ENCODE assay signal across 28 cellular contexts in the genomic region with DNA sequence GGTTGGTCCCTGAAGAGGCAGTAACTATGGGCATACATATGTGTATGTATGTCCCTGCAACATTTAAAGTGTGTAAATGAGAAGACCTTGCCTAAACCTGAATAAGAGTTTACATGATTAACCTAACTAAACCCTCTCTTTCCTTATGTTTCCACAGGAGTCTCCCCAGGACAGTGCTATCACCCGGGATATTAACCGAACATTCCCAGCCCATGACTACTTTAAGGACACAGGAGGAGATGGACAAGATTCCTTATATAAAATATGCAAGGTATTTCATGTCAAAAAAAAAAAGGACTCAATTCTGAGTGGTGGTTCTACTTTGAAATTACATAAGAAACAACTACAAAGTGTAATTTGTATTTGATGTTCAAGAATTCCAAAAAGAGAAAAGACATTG. TPM values are rescaled to one million over a fixed set of nuclear protein-coding genes. Genes with fewer than 3 reads are reported as not detected.
DNase-seq lines count a peak whose midpoint lies in the region; ATAC-seq, FAIRE-seq and TF ChIP-seq lines count a peak whose summit lies in the region.
"Had no signal": no experiment of that assay in that cellular context is flagged by ENCODE, and none has a peak within 500 bp of the region (broad histone marks: within the 10 kb centered on the region; RNA-seq: fewer than 3 reads in every experiment).

No MANE protein-coding gene starts in this region.

- H3K18ac ChIP-seq in IMR-90 (ENCODE audit: low read depth, low read length) (peak overlapping the region; percentile 42), mesenchymal stem cell (ENCODE audit: low read depth in 1 of 2, low read length in 2 of 2) (no peak overlapping the region)

- WGBS in IMR-90 (ENCODE audit: extremely low coverage in 2 of 2, insufficient read length in 1 of 2), 2 experiments: no CpG with 5 or more reads among the region's 2 CpGs
- WGBS in mesenchymal stem cell: no CpG with 5 or more reads among the region's 2 CpGs

- H2BK5ac ChIP-seq in IMR-90 (ENCODE audit: low read depth, low read length, poor library complexity, severe bottlenecking): no peak overlapping the region
- no peak overlapping the region for H2BK5ac ChIP-seq in mesenchymal stem cell (ENCODE audit: low read depth, low read length, poor library complexity, severe bottlenecking)

- H3K9me3 Mint-ChIP-seq in astrocyte (ENCODE audit: unreplicated experiment): no peaks in the 10 kb centered on the region
- peaks cover 7% of the 10 kb centered on the region for H3K9me3 Mint-ChIP-seq in MCF 10A (ENCODE audit: unreplicated experiment)
- H3K9me3 Mint-ChIP-seq: CD14-positive monocyte; CD8-positive, alpha-beta memory T cell; IgD-negative memory B cell had no signal

- H3K36me3 ChIP-seq in IMR-90 (ENCODE audit: control insufficient read depth, insufficient read depth, low read length) (peaks cover 14% of the 10 kb centered on the region), astrocyte (ENCODE audit: insufficient read depth, low read length) (peaks cover 9% of the 10 kb centered on the region), mesenchymal stem cell (ENCODE audit: control insufficient read depth in 1 of 2, insufficient read depth in 2 of 2, low read depth in 1 of 2, low read length in 2 of 2) (peaks cover 2 to 52% of the 10 kb centered on the region in 2 experiments), tibial artery (peaks cover 12 to 31% (median 21%) of the 10 kb centered on the region in 3 donors)

- H3K23ac ChIP-seq in IMR-90 (ENCODE audit: low read depth, low read length) (peak overlapping the region; percentile 84; the same call in 1 of the 2 replicates), mesenchymal stem cell (ENCODE audit: low read length in 2 of 2) (no peak overlapping the region)

- H3K9ac ChIP-seq in IMR-90 (ENCODE audit: low read depth, low read length): no peak overlapping the region
- no peak overlapping the region for H3K9ac ChIP-seq in astrocyte (ENCODE audit: low read length)
- no peak overlapping the region for H3K9ac ChIP-seq in mesenchymal stem cell (ENCODE audit: low read length)
- H3K9ac ChIP-seq: KMS-11 had no signal

- H2AK5ac ChIP-seq in IMR-90 (ENCODE audit: low read depth, low read length) (0 out of 2 replicates have a peak overlapping the region, but pooled peaks have one; percentile 13), mesenchymal stem cell (ENCODE audit: low read length, severe bottlenecking) (no peak overlapping the region)

- CTCF ChIA-PET in IMR-90 (lab: Yijun Ruan, JAX) (no interaction called here), MCF 10A (lab: Yijun Ruan, JAX) (no interaction called here)

- H4K8ac ChIP-seq in IMR-90 (ENCODE audit: low read depth in 2 of 2, low read length in 2 of 2): peak overlapping the region; percentile 24 to 31; a peak in 1 of 4 replicates
- no peak overlapping the region for H4K8ac ChIP-seq in mesenchymal stem cell (ENCODE audit: low read length)

- ATAC-seq in IMR-90 (ENCODE audit: low read depth) (no peak), HG03175 (IDR thresholded peaks at IDR 0.05; ENCODE audit: unreplicated experiment) (no peak)
- ATAC-seq: HCT116 had no signal

- H3K27ac Mint-ChIP-seq in astrocyte (ENCODE audit: unreplicated experiment) (peak overlapping the region; percentile 23), MCF 10A (ENCODE audit: low read depth, unreplicated experiment) (no peak overlapping the region)
- H3K27ac Mint-ChIP-seq: CD14-positive monocyte, IgD-negative memory B cell had no signal

- H3K79me1 ChIP-seq in IMR-90 (ENCODE audit: low read depth in 1 of 2, low read length in 2 of 2) (peaks cover 2 to 20% of the 10 kb centered on the region in 2 experiments; a peak in 2 of 4 replicates), mesenchymal stem cell (replicated peaks; ENCODE audit: low read length, poor library complexity, severe bottlenecking) (peaks cover 11% of the 10 kb centered on the region)

- intact Hi-C loops in IMR-90 (cut with micrococcal nuclease): no loop called here
- intact Hi-C loops in tibial artery (cut with DNase I; ENCODE audit: low total_unique reads): no loop called here
- intact Hi-C loops in MCF 10A (cut with micrococcal nuclease): no loop called here

- H3K4me2 ChIP-seq in IMR-90 (ENCODE audit: low read depth, low read length): no peak overlapping the region
- peak overlapping the region; percentile 44 for H3K4me2 ChIP-seq in astrocyte (ENCODE audit: low read length)
- no peak overlapping the region for H3K4me2 ChIP-seq in mesenchymal stem cell (ENCODE audit: low read length, poor library complexity, severe bottlenecking)
- H3K4me2 ChIP-seq: KMS-11 had no signal

- H2BK12ac ChIP-seq in mesenchymal stem cell (ENCODE audit: low read length in 2 of 2): no peak overlapping the region

- peak overlapping the region; percentile 78 for H2BK120ac ChIP-seq in IMR-90 (ENCODE audit: low read depth, low read length)
- H2BK120ac ChIP-seq in mesenchymal stem cell (ENCODE audit: low read depth, low read length): no peak overlapping the region

- H3K9me3 ChIP-seq in IMR-90 (ENCODE audit: control insufficient read depth, insufficient read depth, low read length): no peaks in the 10 kb centered on the region
- no peaks in the 10 kb centered on the region for H3K9me3 ChIP-seq in astrocyte (ENCODE audit: insufficient read depth, low read depth, low read length)
- H3K9me3 ChIP-seq in mesenchymal stem cell (ENCODE audit: control insufficient read depth, low read length): no peaks in the 10 kb centered on the region
- no peaks in the 10 kb centered on the region for H3K9me3 ChIP-seq in tibial artery
- H3K9me3 ChIP-seq: BE2C, SJCRH30 had no signal

- H4K91ac ChIP-seq in IMR-90 (ENCODE audit: insufficient read depth, low read depth, low read length) (peak overlapping the region; percentile 59; the same call in 1 of the 2 replicates), mesenchymal stem cell (ENCODE audit: low read length) (no peak overlapping the region)

- peak overlapping the region; percentile 35; the same call in 1 of the 2 replicates for H3K56ac ChIP-seq in IMR-90 (ENCODE audit: extremely low read depth, insufficient read depth, low read length)

- H3K27ac ChIP-seq in IMR-90 (ENCODE audit: insufficient read depth, low read length) (no peak overlapping the region), astrocyte (ENCODE audit: low read depth, low read length) (no peak overlapping the region), mesenchymal stem cell (ENCODE audit: low read length, poor library complexity, severe bottlenecking) (peak overlapping the region; percentile 47), tibial artery (peak overlapping the region; percentile 72 to 82)
- H3K27ac ChIP-seq: KMS-11, SJCRH30 had no signal

- BruUV-seq in IMR-90 (replicated peaks; lab: Mats Ljungman, UMichigan) (no TSS peak), MCF 10A (replicated peaks; lab: Mats Ljungman, UMichigan) (no TSS peak)

- H2BK20ac ChIP-seq in IMR-90 (ENCODE audit: low read depth, low read length): peak overlapping the region; percentile 79

- H3K4me1 ChIP-seq in IMR-90 (ENCODE audit: control insufficient read depth, insufficient read depth, low read length) (peaks cover 19% of the 10 kb centered on the region), astrocyte (ENCODE audit: insufficient read depth, low read length) (peaks cover 25% of the 10 kb centered on the region), mesenchymal stem cell (ENCODE audit: control insufficient read depth, insufficient read depth, low read depth, low read length) (peaks cover 6% of the 10 kb centered on the region), tibial artery (peaks cover 0 to 98% (median 33%) of the 10 kb centered on the region in 4 donors)
- H3K4me1 ChIP-seq: BE2C had no signal

- H3K27me3 ChIP-seq in IMR-90 (ENCODE audit: control insufficient read depth, insufficient read depth, low read length) (no peaks in the 10 kb centered on the region), astrocyte (ENCODE audit: insufficient read depth, low read length) (no peaks in the 10 kb centered on the region), mesenchymal stem cell (ENCODE audit: control insufficient read depth in 1 of 2, insufficient read depth in 1 of 2, low read length in 2 of 2) (no peaks in the 10 kb centered on the region), tibial artery (no peaks in the 10 kb centered on the region)
- H3K27me3 ChIP-seq: BE2C, SJCRH30 had no signal

- H3K9me1 ChIP-seq in IMR-90 (ENCODE audit: insufficient read depth, low read length): peaks cover 14% of the 10 kb centered on the region

- no peak overlapping the region for H3K4me3 ChIP-seq in IMR-90 (ENCODE audit: insufficient read depth, low read depth, low read length)
- H3K4me3 ChIP-seq in astrocyte (ENCODE audit: insufficient read depth, low read depth, low read length): no peak overlapping the region
- no peak overlapping the region for H3K4me3 ChIP-seq in mesenchymal stem cell (ENCODE audit: insufficient read depth in 1 of 2, low read depth in 1 of 2, low read length in 2 of 2)
- H3K4me3 ChIP-seq in tibial artery: no peak overlapping the region
- H3K4me3 ChIP-seq: SJCRH30 had no signal

- FAIRE-seq in astrocyte (lab: Jason Lieb, UNC): peak; percentile 56
- FAIRE-seq: GM12892, GM18507, RCC 7860 had no signal

- dilution Hi-C loops in IMR-90 (cut with HindIII; ENCODE audit: low sequenced_read_pairs, unreplicated experiment): no loop called here

- peak overlapping the region; percentile 22; the same call in 1 of the 2 replicates for H3K14ac ChIP-seq in IMR-90 (replicated peaks; ENCODE audit: low read depth, low read length)
- H3K14ac ChIP-seq in mesenchymal stem cell (ENCODE audit: low read length in 2 of 2): no peak overlapping the region

- H3K4me1 Mint-ChIP-seq in astrocyte (ENCODE audit: low read depth, unreplicated experiment): peaks cover 18% of the 10 kb centered on the region
- H3K4me1 Mint-ChIP-seq in MCF 10A (ENCODE audit: insufficient read depth, unreplicated experiment): peaks cover 37% of the 10 kb centered on the region
- H3K4me1 Mint-ChIP-seq: CD14-positive monocyte; CD8-positive, alpha-beta memory T cell had no signal

- no peaks in the 10 kb centered on the region for H3K79me2 ChIP-seq in astrocyte (ENCODE audit: insufficient read depth, low read length)

- H3K36me3 Mint-ChIP-seq in astrocyte (ENCODE audit: low read depth, unreplicated experiment): peaks cover 5% of the 10 kb centered on the region
- H3K36me3 Mint-ChIP-seq in MCF 10A (ENCODE audit: insufficient read depth, unreplicated experiment): peaks cover 38% of the 10 kb centered on the region

- H4K20me1 ChIP-seq in IMR-90 (ENCODE audit: insufficient read depth, low read length) (peaks cover 7% of the 10 kb centered on the region; the same call in 1 of the 2 replicates), astrocyte (ENCODE audit: insufficient read depth, low read length) (no peaks in the 10 kb centered on the region)

- 0 out of 3 replicates have a peak overlapping the region, but pooled peaks have one; percentile 54 for H2BK15ac ChIP-seq in IMR-90 (ENCODE audit: low read depth, low read length)
- H2BK15ac ChIP-seq in mesenchymal stem cell (ENCODE audit: low read depth, poor library complexity, severe bottlenecking): no peak overlapping the region

- TF ChIP-seq CTCF in IMR-90 (conservative IDR thresholded peaks at IDR 0.05; ENCODE audit: low read depth, low read length) (no peak), astrocyte (IDR thresholded peaks at IDR 0.05; ENCODE audit: insufficient read depth, low read depth, low read length) (no peak), tibial artery (IDR thresholded peaks at IDR 0.05) (no peak), MCF 10A (IDR thresholded peaks at IDR 0.05; ENCODE audit: unreplicated experiment) (no peak)

- in situ Hi-C loops in IMR-90 (cut with MboI; ENCODE audit: low sequenced_read_pairs): no loop called here

- H3K4ac ChIP-seq in IMR-90 (ENCODE audit: low read depth, low read length): peak overlapping the region; percentile 71; the same call in 1 of the 2 replicates
- no peak overlapping the region for H3K4ac ChIP-seq in mesenchymal stem cell (ENCODE audit: low read depth in 1 of 2, low read length in 2 of 2)

- DNase-seq in IMR-90: no peak
- peak; percentile 47 for DNase-seq in astrocyte (ENCODE audit: low read depth)
- no peak for DNase-seq in mesenchymal stem cell
- no peak for DNase-seq in tibial artery
- DNase-seq in MCF 10A (ENCODE audit: unreplicated experiment): no peak
- DNase-seq in NCI-H526 (lab: John Stamatoyannopoulos, UW): no peak
- no peak for DNase-seq in activated CD4-positive, alpha-beta T cell treated with anti-CD3 and anti-CD28 coated beads, Interleukin-2, amount 50 U/mL, for 48 hours
- DNase-seq: BE2C; CD8-positive, alpha-beta memory T cell; DMS 273 treated with DMSO at 0.1 percent for 48 hours; DMS79; GOT3; NCI-H1048; NCI-H1417; NCI-H187; NCI-H2081 treated with DMSO at 0.1 percent for 48 hours; NCI-H2171 treated with DMSO at 0.1 percent for 48 hours; NCI-H774; SJCRH30 had no signal

- H2AFZ ChIP-seq in IMR-90 (replicated peaks; ENCODE audit: low read length, poor library complexity) (no peak overlapping the region), astrocyte (ENCODE audit: low read depth, low read length) (no peak overlapping the region), mesenchymal stem cell (ENCODE audit: low read depth, low read length) (no peak overlapping the region)

- H2AK9ac ChIP-seq in IMR-90 (replicated peaks; ENCODE audit: low read depth, low read length, poor library complexity): no peak overlapping the region

- POLR2A ChIA-PET in IMR-90 (lab: Charles Lee; ENCODE audit: unreplicated experiment): no interaction called here
- POLR2A ChIA-PET in MCF 10A (lab: Yijun Ruan, JAX): interaction anchor here (1.0 kb wide), 1 partner anchor 161 kb away, joined by 3 read pairs; no protein-coding TSS in a partner anchor

- H4K5ac ChIP-seq in IMR-90 (ENCODE audit: low read depth, low read length): peak overlapping the region; percentile 53; the same call in 1 of the 2 replicates

- TF ChIP-seq POLR2A in IMR-90 (IDR thresholded peaks at IDR 0.05; ENCODE audit: low read depth, low read length): no peak

- H3K4me3 Mint-ChIP-seq in astrocyte (ENCODE audit: unreplicated experiment): peak overlapping the region; percentile 30
- H3K4me3 Mint-ChIP-seq in MCF 10A (ENCODE audit: unreplicated experiment): no peak overlapping the region
- H3K4me3 Mint-ChIP-seq: CD14-positive monocyte; CD8-positive, alpha-beta memory T cell; IgD-negative memory B cell had no signal

- H3K27me3 Mint-ChIP-seq in astrocyte (ENCODE audit: low read depth, unreplicated experiment) (no peaks in the 10 kb centered on the region), MCF 10A (ENCODE audit: insufficient read depth, unreplicated experiment) (no peaks in the 10 kb centered on the region)
- H3K27me3 Mint-ChIP-seq: CD8-positive, alpha-beta memory T cell; IgD-negative memory B cell had no signal

- no peak for TF ChIP-seq RAD21 in IMR-90 (IDR thresholded peaks at IDR 0.05; ENCODE audit: low read length)

RNA-seq across cellular contexts. Expression of gene GPR21, which starts 31.7 kb away (rescaled TPM):
- total RNA-seq in IMR-90 (2012; rRNA removed): 0.28 and 0.90 TPM in 2 replicates
- polyA plus RNA-seq in IMR-90 (2012; rRNA removed): not detected in 2 replicates
- 0.11 TPM in 1 of 2 replicates, not detected in the other for polyA plus RNA-seq in IMR-90 (2012; cell fraction: cytosol; rRNA removed)
- 0.22 and 0.58 TPM in 2 replicates for polyA plus RNA-seq in IMR-90 (2012; cell fraction: nucleus; rRNA removed; ENCODE audit: low replicate concordance)
- total RNA-seq in astrocyte: 0.67 and 1.6 TPM in 2 replicates
- not detected for polyA plus RNA-seq in mesenchymal stem cell (2013, experiment 1 of 2)
- not detected for polyA plus RNA-seq in mesenchymal stem cell (2013, experiment 2 of 2)
- total RNA-seq in MCF 10A (2022): 0.37 TPM in 1 of 2 replicates, not detected in the other
- total RNA-seq: A673 had no signal
- polyA plus RNA-seq: CD14-positive monocyte; CD8-positive, alpha-beta memory T cell; IgD-negative memory B cell had no signal

Comparison
In these comparisons a context has a peak if more than half of its experiments do, and no peak if none do; other contexts are left out.
1. H3K27ac ChIP-seq: peak in mesenchymal stem cell (single experiment) and tibial artery (2 of 2); none in IMR-90 (single experiment) and astrocyte (single experiment).